Comparison of ENCODE assay signal across 21 cellular contexts in genomic region chr3:162770556-162770955, GRCh38.
"Had no signal": no experiment of that assay in that cellular context is flagged by ENCODE, and none has a peak within 500 bp of the region (broad histone marks: within the 10 kb centered on the region; RNA-seq: fewer than 3 reads in every experiment).

No MANE protein-coding gene starts in this region.

- H3K4me3 ChIP-seq: skin epidermis, transverse colon, vagina had no signal

- H3K9me3 Mint-ChIP-seq: nephron had no signal

- H3K27me3 ChIP-seq: transverse colon, vagina had no signal

- H3K4me3 Mint-ChIP-seq: activated CD4-positive, alpha-beta T cell treated with anti-CD3 and anti-CD28 coated beads, Interleukin-2, amount 10 ng/mL, durations not matched to agents 7 days and 5 days; activated naive CD8-positive, alpha-beta T cell; brain; dendritic cell treated with granulocyte-macrophage colony-stimulating factor and Interleukin-4, amounts not matched to agents 40 ng/mL and 50 ng/mL, for 4 days; memory B cell; nephron; T-helper 2 cell treated with Interferon-gamma antibody and Interleukin-4, amounts not matched to agents 5 μg/mL and 100 μg/mL, for 36 hours had no signal

- H3K36me3 Mint-ChIP-seq: activated naive CD8-positive, alpha-beta T cell; brain; memory B cell had no signal

- H3K36me3 ChIP-seq: transverse colon, vagina had no signal

- H3K27ac Mint-ChIP-seq: activated CD4-positive, alpha-beta T cell treated with anti-CD3 and anti-CD28 coated beads, Interleukin-2, amount 10 ng/mL, durations not matched to agents 7 days and 5 days; activated naive CD8-positive, alpha-beta T cell; brain; dendritic cell treated with granulocyte-macrophage colony-stimulating factor and Interleukin-4, amounts not matched to agents 40 ng/mL and 50 ng/mL, for 4 days; memory B cell; T-helper 2 cell treated with Interferon-gamma antibody and Interleukin-4, amounts not matched to agents 5 μg/mL and 100 μg/mL, for 36 hours had no signal

- DNase-seq: activated CD4-positive, alpha-beta T cell treated with anti-CD3 and anti-CD28 coated beads, Interleukin-2, amount 10 ng/mL, durations not matched to agents 7 days and 5 days; activated gamma-delta T cell treated with Interleukin-2 at 50 U/mL for 16 hours; cerebellar nuclear complex; effector memory CD4-positive, alpha-beta T cell; glutamatergic neuron; left ventricle myocardium superior; nucleus accumbens; stimulated activated CD4-positive, alpha-beta T cell treated with anti-CD3 and anti-CD28 coated beads, Interleukin-15, amount 100 ng/mL, for 24 hours; stimulated activated CD4-positive, alpha-beta T cell treated with anti-CD3 and anti-CD28 coated beads, Interleukin-4, amount 100 ng/mL, for 24 hours; stimulated activated naive CD4-positive, alpha-beta T cell; substantia nigra; transverse colon had no signal

- H3K27me3 Mint-ChIP-seq: activated CD4-positive, alpha-beta T cell treated with anti-CD3 and anti-CD28 coated beads, Interleukin-2, amount 10 ng/mL, durations not matched to agents 7 days and 5 days; activated naive CD8-positive, alpha-beta T cell; brain; dendritic cell treated with granulocyte-macrophage colony-stimulating factor and Interleukin-4, amounts not matched to agents 40 ng/mL and 50 ng/mL, for 4 days; memory B cell had no signal

- H3K27ac ChIP-seq: epithelial cell of prostate, skin epidermis, transverse colon, vagina had no signal

- H3K4me1 ChIP-seq: vagina had no signal

- H3K4me1 Mint-ChIP-seq: activated CD4-positive, alpha-beta T cell treated with anti-CD3 and anti-CD28 coated beads, Interleukin-2, amount 10 ng/mL, durations not matched to agents 7 days and 5 days; brain; memory B cell had no signal

- ATAC-seq: left ventricle myocardium superior had no signal
